In genomic region chr16:29784901-29785500, GRCh38 we compare ENCODE assay signal across 8 cellular contexts. TPM values are rescaled to one million over a fixed set of nuclear protein-coding genes. Genes with fewer than 3 reads are reported as not detected.
DNase-seq lines count a peak whose midpoint lies in the region; ATAC-seq and TF ChIP-seq lines count a peak whose summit lies in the region.

No MANE protein-coding gene starts in this region.

- H3K9me3 Mint-ChIP-seq in activated naive CD8-positive, alpha-beta T cell treated with anti-CD3 and anti-CD28 coated beads for 36 hours = peaks cover 5% of the 10 kb centered on the region
- peaks cover 3% of the 10 kb centered on the region for H3K9me3 Mint-ChIP-seq in progenitor cell of endocrine pancreas (ENCODE audit: low read depth)

- intact Hi-C loops in Panc1 (cut with micrococcal nuclease; ENCODE audit: unreplicated experiment) (no loop called here), heart right ventricle (cut with DNase I) (loop anchor here in 1 of 10 donors (10.0 kb wide), 1 partner anchor 60 kb away; no protein-coding TSS in a partner anchor), uterus (cut with DNase I; ENCODE audit: low total_unique reads) (no loop called here)

- CTCF ChIA-PET in Panc1 (lab: Charles Lee) = interaction anchor here (0.6 to 1.2 kb wide), 5 partner anchors 12 to 95 kb away, joined by 3 to 4 read pairs (median 3); no protein-coding TSS in a partner anchor

- peak overlapping the region; percentile 40 for H3K4me3 Mint-ChIP-seq in activated naive CD8-positive, alpha-beta T cell treated with anti-CD3 and anti-CD28 coated beads for 36 hours
- H3K4me3 Mint-ChIP-seq in progenitor cell of endocrine pancreas (ENCODE audit: low read depth) = peak overlapping the region; percentile 56

- POLR2A ChIA-PET in Panc1 (lab: Charles Lee) = no interaction called here

- H3K27me3 Mint-ChIP-seq in activated naive CD8-positive, alpha-beta T cell treated with anti-CD3 and anti-CD28 coated beads for 36 hours = no peaks in the 10 kb centered on the region
- no peaks in the 10 kb centered on the region for H3K27me3 Mint-ChIP-seq in progenitor cell of endocrine pancreas

- DNase-seq in AG10803 (ENCODE audit: low read depth) (peak; percentile 50), Panc1 (ENCODE audit: low read depth, low spot score) (no peak), heart right ventricle (peak; percentile 74 to 86), progenitor cell of endocrine pancreas (ENCODE audit: low spot score, unreplicated experiment) (peak; percentile 56), uterus (peak; percentile 61 to 76), OCI-M2 (lab: John Stamatoyannopoulos, UW; ENCODE audit: unreplicated experiment) (no peak)
- DNase-seq in activated naive CD8-positive, alpha-beta T cell treated with anti-CD3 and anti-CD28 coated beads for 36 hours = peak; percentile 72

- no peaks in the 10 kb centered on the region for H3K36me3 Mint-ChIP-seq in activated naive CD8-positive, alpha-beta T cell treated with anti-CD3 and anti-CD28 coated beads for 36 hours
- no peaks in the 10 kb centered on the region for H3K36me3 Mint-ChIP-seq in progenitor cell of endocrine pancreas (ENCODE audit: insufficient read depth)

- no peak for TF ChIP-seq POLR2A in uterus (IDR thresholded peaks at IDR 0.05)

- in situ Hi-C loops in Panc1 (cut with HindIII; ENCODE audit: low pct_unique_long_range_greater_than_20kb, low sequenced_read_pairs) = no loop called here

- no TSS peak for BruUV-seq in Panc1 (replicated peaks; lab: Mats Ljungman, UMichigan)

- H3K36me3 ChIP-seq in Panc1 (ENCODE audit: control insufficient read depth, insufficient read depth, low read length) (no peaks in the 10 kb centered on the region), heart right ventricle (no peaks in the 10 kb centered on the region), uterus (no peaks in the 10 kb centered on the region)

- peak; percentile 78 for TF ChIP-seq CTCF in AG10803 (conservative IDR thresholded peaks at IDR 0.05; ENCODE audit: low read length)
- TF ChIP-seq CTCF in Panc1 (IDR thresholded peaks at IDR 0.05) = peak; percentile 90
- TF ChIP-seq CTCF in heart right ventricle (IDR thresholded peaks at IDR 0.05) = peak; percentile 74 to 91 (median 88)
- TF ChIP-seq CTCF in progenitor cell of endocrine pancreas (IDR thresholded peaks at IDR 0.05; ENCODE audit: unreplicated experiment) = peak; percentile 91
- TF ChIP-seq CTCF in uterus (IDR thresholded peaks at IDR 0.05) = peak; percentile 63 to 93 (median 78)

- H3K4me1 ChIP-seq in Panc1 (ENCODE audit: control insufficient read depth, insufficient read depth, low read length) = no peaks in the 10 kb centered on the region
- peaks cover 4 to 21% (median 13%) of the 10 kb centered on the region in 9 donors for H3K4me1 ChIP-seq in heart right ventricle
- H3K4me1 ChIP-seq in uterus = peaks cover 0 to 3% of the 10 kb centered on the region in 2 donors

- H3K9me3 ChIP-seq in Panc1 (ENCODE audit: control insufficient read depth, insufficient read depth, low read depth, low read length) = no peaks in the 10 kb centered on the region
- H3K9me3 ChIP-seq in heart right ventricle = no peaks in the 10 kb centered on the region
- no peaks in the 10 kb centered on the region for H3K9me3 ChIP-seq in uterus

- peak overlapping the region; percentile 60 for H3K27ac ChIP-seq in Panc1 (ENCODE audit: low read length)
- H3K27ac ChIP-seq in heart right ventricle = peak overlapping the region in 2 of 10 donors; percentile 13 to 46
- H3K27ac ChIP-seq in uterus = no peak overlapping the region

- ATAC-seq in Panc1 (peak; percentile 91), heart right ventricle (peak; percentile 75 to 95 (median 88)), HG03442 (IDR thresholded peaks at IDR 0.05; ENCODE audit: unreplicated experiment) (no peak)

- H3K4me3 ChIP-seq in AG10803 (ENCODE audit: low read length) (peak overlapping the region; percentile 44), Panc1 (ENCODE audit: low read depth in 2 of 2, low read length in 2 of 2) (peak overlapping the region in 1 of 2 experiments; percentile 24; a peak in 1 of 4 replicates), heart right ventricle (peak overlapping the region in 8 of 10 donors; percentile 15 to 38 (median 32)), uterus (peak overlapping the region; percentile 9 to 10)

- H3K27me3 ChIP-seq in Panc1 (ENCODE audit: control insufficient read depth, insufficient read depth, low read length) (no peaks in the 10 kb centered on the region), heart right ventricle (peaks cover 0 to 12% (median 0%) of the 10 kb centered on the region in 7 donors), uterus (no peaks in the 10 kb centered on the region)

- H3K4me1 Mint-ChIP-seq in activated naive CD8-positive, alpha-beta T cell treated with anti-CD3 and anti-CD28 coated beads for 36 hours = peaks cover 36% of the 10 kb centered on the region
- H3K4me1 Mint-ChIP-seq in progenitor cell of endocrine pancreas (ENCODE audit: low read depth) = peaks cover 20% of the 10 kb centered on the region

- H3K27ac Mint-ChIP-seq in activated naive CD8-positive, alpha-beta T cell treated with anti-CD3 and anti-CD28 coated beads for 36 hours = peak overlapping the region; percentile 42
- peak overlapping the region; percentile 49 for H3K27ac Mint-ChIP-seq in progenitor cell of endocrine pancreas

- WGBS in heart right ventricle, 2 donors = 4 to 5% methylated on average over 38 of the region's 38 CpGs

RNA-seq across cellular contexts. Expression of gene KIF22, which starts 5.5 kb away (rescaled TPM):
- total RNA-seq in Panc1 (2021; ENCODE audit: unreplicated experiment) (111 TPM), heart right ventricle (10 to 100 TPM; 28.6 to 48.2 (median 38.6) TPM), progenitor cell of endocrine pancreas (78.4 and 79.8 TPM in 2 replicates), uterus (10 to 100 TPM in 3 of 4 donors, 1 to 10 TPM in 1; 5.9 to 70.4 (median 15.8) TPM)
- polyA plus RNA-seq in Panc1 (2012; ENCODE audit: insufficient read length) = 82.0 TPM
- total RNA-seq in activated naive CD8-positive, alpha-beta T cell treated with anti-CD3 and anti-CD28 coated beads for 36 hours = 100 to 1,000 TPM; 145 to 150 TPM
- 100 to 1,000 TPM in 1 of 2 donors, 10 to 100 TPM in 1; 16.3 to 136 TPM for polyA plus RNA-seq in heart right ventricle

RNA-seq across cellular contexts. Expression of gene ZG16, which starts 6.9 kb away (rescaled TPM):
- total RNA-seq in Panc1 (2021; ENCODE audit: unreplicated experiment) = not detected
- polyA plus RNA-seq in Panc1 (2012; ENCODE audit: insufficient read length) = not detected
- not detected for total RNA-seq in activated naive CD8-positive, alpha-beta T cell treated with anti-CD3 and anti-CD28 coated beads for 36 hours
- total RNA-seq in heart right ventricle = not detected
- under 1 TPM in 1 of 2 donors, not detected in 1; 0.01 TPM for polyA plus RNA-seq in heart right ventricle
- not detected in 2 replicates for total RNA-seq in progenitor cell of endocrine pancreas
- under 1 TPM in 1 of 4 donors, not detected in 3; under 0.01 TPM for total RNA-seq in uterus

RNA-seq across cellular contexts. Expression of gene MAZ, which starts 21.3 kb away (rescaled TPM):
- total RNA-seq in Panc1 (2021; ENCODE audit: unreplicated experiment) = 426 TPM
- 591 TPM for polyA plus RNA-seq in Panc1 (2012; ENCODE audit: insufficient read length)
- 100 to 1,000 TPM; 427 to 438 TPM for total RNA-seq in activated naive CD8-positive, alpha-beta T cell treated with anti-CD3 and anti-CD28 coated beads for 36 hours
- 100 to 1,000 TPM in 2 of 10 donors, 10 to 100 TPM in 8; 44.2 to 115 (median 60.5) TPM for total RNA-seq in heart right ventricle
- 100 to 1,000 TPM in 1 of 2 donors, 10 to 100 TPM in 1; 73.8 to 114 TPM for polyA plus RNA-seq in heart right ventricle
- total RNA-seq in progenitor cell of endocrine pancreas = 345 and 347 TPM in 2 replicates
- 100 to 1,000 TPM in 1 of 4 donors, 10 to 100 TPM in 3; 32.8 to 200 (median 67.5) TPM for total RNA-seq in uterus

RNA-seq across cellular contexts. Expression of gene PRRT2, which starts 27.0 kb away (rescaled TPM):
- 9.7 TPM for total RNA-seq in Panc1 (2021; ENCODE audit: unreplicated experiment)
- polyA plus RNA-seq in Panc1 (2012; ENCODE audit: insufficient read length) = 7.7 TPM
- total RNA-seq in activated naive CD8-positive, alpha-beta T cell treated with anti-CD3 and anti-CD28 coated beads for 36 hours = 1 to 10 TPM in 1 of 2 experiments, under 1 TPM in 1; 0.52 to 1.3 TPM
- 1 to 10 TPM in 8 of 10 donors, under 1 TPM in 2; 0.74 to 2.4 (median 1.1) TPM for total RNA-seq in heart right ventricle
- 1 to 10 TPM in 1 of 2 donors, under 1 TPM in 1; 0.62 to 6.3 TPM for polyA plus RNA-seq in heart right ventricle
- 1.4 and 2.4 TPM in 2 replicates for total RNA-seq in progenitor cell of endocrine pancreas
- 10 to 100 TPM; 20.2 to 54.5 (median 28.0) TPM for total RNA-seq in uterus

RNA-seq across cellular contexts. Expression of gene PAGR1, which starts 31.0 kb away (rescaled TPM):
- total RNA-seq in Panc1 (2021; ENCODE audit: unreplicated experiment) = 42.5 TPM
- polyA plus RNA-seq in Panc1 (2012; ENCODE audit: insufficient read length) = 41.6 TPM
- 10 to 100 TPM; 33.7 to 34.8 TPM for total RNA-seq in activated naive CD8-positive, alpha-beta T cell treated with anti-CD3 and anti-CD28 coated beads for 36 hours
- total RNA-seq in heart right ventricle = 10 to 100 TPM in 9 of 10 donors, 1 to 10 TPM in 1; 9.6 to 14.8 (median 12.0) TPM
- 10 to 100 TPM; 28.7 to 35.1 TPM for polyA plus RNA-seq in heart right ventricle
- total RNA-seq in progenitor cell of endocrine pancreas = 26.4 and 29.9 TPM in 2 replicates
- total RNA-seq in uterus = 10 to 100 TPM; 36.1 to 85.0 (median 46.9) TPM

Comparison
In these comparisons a context has a peak if more than half of its experiments do, and no peak if none do; other contexts are left out.
1. DNase-seq: peak in AG10803 (single experiment), activated naive CD8-positive, alpha-beta T cell treated with anti-CD3 and anti-CD28 coated beads for 36 hours (single experiment), heart right ventricle (2 of 2), progenitor cell of endocrine pancreas (single experiment) and uterus (2 of 2); none in Panc1 (single experiment) and OCI-M2 (single experiment).
2. Peak in every context shown above with its lines, with median percentiles within 50 percentile points of each other: CTCF ChIP-seq.